Comparison of ENCODE assay signal across 22 cellular contexts in the genomic region with DNA sequence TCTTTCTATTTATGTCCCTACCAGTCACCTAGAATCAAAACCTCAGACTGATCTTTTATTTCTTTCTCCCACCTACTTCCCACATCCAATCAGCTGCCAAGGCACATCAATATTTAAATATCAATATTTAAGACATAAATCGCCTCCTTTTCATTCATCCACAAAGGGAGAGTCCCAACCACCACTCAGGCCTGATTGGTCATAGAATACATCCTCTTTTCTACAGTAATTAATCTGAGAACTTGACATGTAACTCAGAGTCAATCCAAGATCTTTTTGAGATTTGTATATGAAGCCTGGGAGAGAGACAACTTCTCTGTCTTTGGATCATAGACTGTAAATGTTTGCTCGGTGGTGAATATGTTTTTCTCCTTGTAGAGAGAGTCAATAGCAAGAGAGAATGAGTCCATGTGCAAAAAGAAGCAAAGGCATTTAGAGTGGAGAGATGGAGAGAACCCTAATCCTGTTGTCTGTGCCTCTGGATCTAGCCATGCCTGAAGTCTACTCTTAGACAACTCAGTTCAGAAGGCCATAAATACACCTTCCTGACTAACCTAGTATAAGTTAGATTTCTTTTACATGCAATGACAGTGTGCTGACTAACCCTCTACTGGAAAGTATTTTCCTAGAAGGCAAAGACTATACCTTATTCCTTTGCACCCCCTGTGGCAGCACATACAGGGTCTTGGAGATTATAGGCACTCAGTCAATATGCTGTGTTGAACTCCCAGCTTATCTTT. TPM values are rescaled to one million over a fixed set of nuclear protein-coding genes. Genes with fewer than 3 reads are reported as not detected.
DNase-seq lines count a peak whose midpoint lies in the region; ATAC-seq, FAIRE-seq and TF ChIP-seq lines count a peak whose summit lies in the region.
"Had no signal": no experiment of that assay in that cellular context is flagged by ENCODE, and none has a peak within 500 bp of the region (broad histone marks: within the 10 kb centered on the region; RNA-seq: fewer than 3 reads in every experiment).

No MANE protein-coding gene starts in this region.

- H3K9me3 Mint-ChIP-seq in activated naive CD8-positive, alpha-beta T cell treated with anti-CD3 and anti-CD28 coated beads, Interleukin-2, amount 50 U/mL, for 24 hours, result no peaks in the 10 kb centered on the region
- H3K9me3 Mint-ChIP-seq in naive B cell, result peaks cover 0 to 3% (median 0%) of the 10 kb centered on the region in 7 donors

- H3K9ac ChIP-seq in HepG2 (ENCODE audit: insufficient read depth, low read depth, low read length), result no peak overlapping the region

- H3K36me3 ChIP-seq in HepG2 (replicated peaks in 1 of 2; ENCODE audit: control insufficient read depth in 1 of 2, insufficient read depth in 2 of 2, low read length in 2 of 2) (no peaks in the 10 kb centered on the region), right lobe of liver (no peaks in the 10 kb centered on the region), uterus (no peaks in the 10 kb centered on the region), transverse colon (no peaks in the 10 kb centered on the region)
- H3K36me3 ChIP-seq: BE2C had no signal

- no peak overlapping the region for H3K27ac ChIP-seq in HepG2 (ENCODE audit: extremely low read length, insufficient read depth, low read length)
- H3K27ac ChIP-seq in right lobe of liver, result no peak overlapping the region
- peak overlapping the region; percentile 77 to 92 for H3K27ac ChIP-seq in uterus
- H3K27ac ChIP-seq in transverse colon, result no peak overlapping the region

- peaks cover 22% of the 10 kb centered on the region for H3K4me1 Mint-ChIP-seq in activated naive CD8-positive, alpha-beta T cell treated with anti-CD3 and anti-CD28 coated beads, Interleukin-2, amount 50 U/mL, for 24 hours
- H3K4me1 Mint-ChIP-seq in naive B cell, result peaks cover 30 to 49% (median 36%) of the 10 kb centered on the region in 3 donors

- TF ChIP-seq CTCF in HepG2 (CRISPR knock-in tag; IDR thresholded peaks at IDR 0.05) (no peak), right lobe of liver (IDR thresholded peaks at IDR 0.05) (no peak), uterus (IDR thresholded peaks at IDR 0.05) (no peak), transverse colon (IDR thresholded peaks at IDR 0.05) (no peak)

- H3K4me1 ChIP-seq in HepG2 (ENCODE audit: insufficient read depth, low read length) (peaks cover 23% of the 10 kb centered on the region), right lobe of liver (no peaks in the 10 kb centered on the region), uterus (peaks cover 0 to 8% of the 10 kb centered on the region in 2 donors), transverse colon (no peaks in the 10 kb centered on the region)
- H3K4me1 ChIP-seq: BE2C had no signal

- WGBS in HepG2 (ENCODE audit: low lambda C conversion rate), result 54% methylated on average over 2 of the region's 2 CpGs
- 38% methylated on average over 2 of the region's 2 CpGs for WGBS in right lobe of liver (ENCODE audit: insufficient coverage, low coverage, low lambda C conversion rate, missing lambda C conversion rate)
- 0 to 42% methylated on average over 1 to 2 of the region's 2 CpGs for WGBS in transverse colon (ENCODE audit: low coverage in 1 of 2), 2 donors

- H4K20me1 ChIP-seq in HepG2 (ENCODE audit: insufficient read depth, low read length), result no peaks in the 10 kb centered on the region

- BruUV-seq in HepG2 (replicated peaks; lab: Mats Ljungman, UMichigan), result no TSS peak

- peaks cover 28% of the 10 kb centered on the region for H3K36me3 Mint-ChIP-seq in activated naive CD8-positive, alpha-beta T cell treated with anti-CD3 and anti-CD28 coated beads, Interleukin-2, amount 50 U/mL, for 24 hours (ENCODE audit: low read depth)
- peaks cover 48 to 53% of the 10 kb centered on the region in 2 donors for H3K36me3 Mint-ChIP-seq in naive B cell

- H2AFZ ChIP-seq in HepG2 (ENCODE audit: low read length), result no peak overlapping the region

- H3K9me3 ChIP-seq in HepG2 (ENCODE audit: low read length) (peaks cover 5% of the 10 kb centered on the region), right lobe of liver (no peaks in the 10 kb centered on the region), uterus (no peaks in the 10 kb centered on the region), transverse colon (no peaks in the 10 kb centered on the region)
- H3K9me3 ChIP-seq: BE2C, Caco-2 had no signal

- TF ChIP-seq EP300 in HepG2 (IDR thresholded peaks at IDR 0.05; ENCODE audit: low read depth in 2 of 2, low read length in 2 of 2) (no peak), HepG2 (CRISPR knock-in tag; IDR thresholded peaks at IDR 0.05; ENCODE audit: borderline replicate concordance) (no peak), transverse colon (IDR thresholded peaks at IDR 0.05; ENCODE audit: low read depth) (no peak)

- ATAC-seq in HepG2 (no peak), right lobe of liver (no peak), naive B cell (ENCODE audit: low read depth in 2 of 2) (peak; percentile 27 to 58)
- peak; percentile 51 for ATAC-seq in activated naive CD8-positive, alpha-beta T cell treated with anti-CD3 and anti-CD28 coated beads, Interleukin-2, amount 50 U/mL, for 24 hours
- ATAC-seq: HCT116, K562, Right ventricle myocardium inferior had no signal

- no peak overlapping the region for H3K4me3 Mint-ChIP-seq in activated naive CD8-positive, alpha-beta T cell treated with anti-CD3 and anti-CD28 coated beads, Interleukin-2, amount 50 U/mL, for 24 hours
- H3K4me3 Mint-ChIP-seq in naive B cell, result no peak overlapping the region
- H3K4me3 Mint-ChIP-seq: CD4-positive, alpha-beta T cell had no signal

- no peak for TF ChIP-seq POLR2A in HepG2 (IDR thresholded peaks at IDR 0.05; ENCODE audit: insufficient read depth in 1 of 2, low read depth in 2 of 2, low read length in 2 of 2)
- no peak for TF ChIP-seq POLR2A in right lobe of liver (IDR thresholded peaks at IDR 0.05)
- TF ChIP-seq POLR2A in uterus (IDR thresholded peaks at IDR 0.05), result no peak
- no peak for TF ChIP-seq POLR2A in transverse colon (IDR thresholded peaks at IDR 0.05)

- no peak for DNase-seq in HepG2 (ENCODE audit: low spot score)
- no peak for DNase-seq in right lobe of liver
- DNase-seq in activated naive CD8-positive, alpha-beta T cell treated with anti-CD3 and anti-CD28 coated beads, Interleukin-2, amount 50 U/mL, for 24 hours, result no peak
- no peak for DNase-seq in naive B cell
- DNase-seq in uterus, result no peak
- no peak for DNase-seq in SHP77 treated with DMSO at 0.1 percent for 48 hours (lab: John Stamatoyannopoulos, UW)
- no peak for DNase-seq in transverse colon
- no peak for DNase-seq in medulla oblongata (ENCODE audit: extremely low spot score)
- DNase-seq: BE2C; Caco-2; CD4-positive, alpha-beta T cell; GOT3; NCI-H1092 treated with DMSO at 0.1 percent for 48 hours; NCI-H1694; NCI-H510A; NCI-H774 had no signal

- H3K4me3 ChIP-seq in HepG2 (replicated peaks in 1 of 3; ENCODE audit: insufficient read depth in 1 of 3, low read depth in 2 of 3, low read length in 3 of 3) (no peak overlapping the region), right lobe of liver (no peak overlapping the region), uterus (no peak overlapping the region), transverse colon (no peak overlapping the region)
- H3K4me3 ChIP-seq: K562 had no signal

- no peaks in the 10 kb centered on the region for H3K27me3 ChIP-seq in HepG2 (ENCODE audit: control insufficient read depth in 1 of 2, insufficient read depth in 2 of 2, low read length in 2 of 2)
- no peaks in the 10 kb centered on the region for H3K27me3 ChIP-seq in right lobe of liver
- H3K27me3 ChIP-seq in uterus, result no peaks in the 10 kb centered on the region
- H3K27me3 ChIP-seq in transverse colon, result no peaks in the 10 kb centered on the region
- H3K27me3 ChIP-seq: BE2C had no signal

- intact Hi-C loops in HepG2 (cut with micrococcal nuclease; ENCODE audit: unreplicated experiment) (no loop called here), right lobe of liver (cut with DNase I) (no loop called here), uterus (cut with DNase I; ENCODE audit: low total_unique reads) (no loop called here), transverse colon (cut with DNase I; ENCODE audit: low total_unique reads) (no loop called here)

- no peak for TF ChIP-seq RAD21 in HepG2 (CRISPR knock-in tag; IDR thresholded peaks at IDR 0.05)

- no peak overlapping the region for H3K4me2 ChIP-seq in HepG2 (ENCODE audit: low read depth, low read length)

- peak overlapping the region; percentile 5 for H3K27ac Mint-ChIP-seq in activated naive CD8-positive, alpha-beta T cell treated with anti-CD3 and anti-CD28 coated beads, Interleukin-2, amount 50 U/mL, for 24 hours
- peak overlapping the region in 5 of 6 donors; percentile 1 to 63 (median 27) for H3K27ac Mint-ChIP-seq in naive B cell
- H3K27ac Mint-ChIP-seq: CD4-positive, alpha-beta T cell had no signal

- FAIRE-seq in HepG2 (lab: Jason Lieb, UNC), result no peak
- FAIRE-seq: A204.1, G401.6, K562, RCC 7860 had no signal

- POLR2A ChIA-PET in HepG2 (lab: Yijun Ruan, JAX), result no interaction called here

- in situ Hi-C loops in HepG2 (cut with HindIII; ENCODE audit: extremely low pct_ligation_motif_present, low pct_unique_long_range_greater_than_20kb), result no loop called here
- in situ Hi-C loops in transverse colon (cut with MboI; ENCODE audit: low pct_ligation_motif_present in 1 of 4, low pct_unique_long_range_greater_than_20kb in 1 of 4, low sequenced_read_pairs in 3 of 4), result no loop called here

- no peaks in the 10 kb centered on the region for H3K79me2 ChIP-seq in HepG2 (ENCODE audit: insufficient read depth, low read length)

- H3K27me3 Mint-ChIP-seq in activated naive CD8-positive, alpha-beta T cell treated with anti-CD3 and anti-CD28 coated beads, Interleukin-2, amount 50 U/mL, for 24 hours, result no peaks in the 10 kb centered on the region
- no peaks in the 10 kb centered on the region for H3K27me3 Mint-ChIP-seq in naive B cell
- H3K27me3 Mint-ChIP-seq: CD4-positive, alpha-beta T cell had no signal

- CTCF ChIA-PET in HepG2 (lab: Yijun Ruan, JAX; ENCODE audit: low intra/inter-chr PET ratio, low total read pairs), result no interaction called here

RNA-seq across cellular contexts. Expression of gene NEDD9, which starts 12.1 kb away (rescaled TPM):
- total RNA-seq in HepG2 (2016; rRNA removed; fragmentation: Illumina TruSeq; extraction: Trizol), result 27.1 and 31.4 TPM in 2 replicates
- total RNA-seq in HepG2 (2016; cell fraction: cytosol; rRNA removed; fragmentation: Illumina TruSeq; extraction: Trizol; ENCODE audit: low read depth), result 3.1 and 3.2 TPM in 2 replicates
- 25.2 and 29.8 TPM in 2 replicates for total RNA-seq in HepG2 (2016; cell fraction: insoluble cytoplasmic fraction; rRNA removed; fragmentation: Illumina TruSeq; extraction: Trizol)
- 11.6 and 12.3 TPM in 2 replicates for total RNA-seq in HepG2 (2016; cell fraction: membrane; rRNA removed; fragmentation: Illumina TruSeq; extraction: Trizol)
- total RNA-seq in HepG2 (2016; cell fraction: nucleus; rRNA removed; fragmentation: Illumina TruSeq; extraction: Trizol), result 24.2 and 25.4 TPM in 2 replicates
- 363 and 389 TPM in 2 replicates for polyA plus RNA-seq in HepG2 (2011; rRNA removed)
- 249 and 284 TPM in 2 replicates for polyA plus RNA-seq in HepG2 (2011; cell fraction: cytosol; rRNA removed)
- polyA plus RNA-seq in HepG2 (2011; cell fraction: nucleus; rRNA removed), result 241 and 254 TPM in 2 replicates
- polyA plus RNA-seq in HepG2 (2012), result 141 and 166 TPM in 2 replicates
- 1.5 and 2.0 TPM in 2 replicates for polyA plus RNA-seq in HepG2 (2016; cell fraction: cytosol; fragmentation: Illumina TruSeq; extraction: Trizol; ENCODE audit: low read depth)
- 26.5 and 29.0 TPM in 2 replicates for polyA plus RNA-seq in HepG2 (2016; cell fraction: insoluble cytoplasmic fraction; fragmentation: Illumina TruSeq; extraction: Trizol; ENCODE audit: low read depth)
- polyA plus RNA-seq in HepG2 (2016; cell fraction: membrane; fragmentation: Illumina TruSeq; extraction: Trizol; ENCODE audit: low read depth), result 4.0 and 4.8 TPM in 2 replicates
- 28.0 and 29.7 TPM in 2 replicates for polyA plus RNA-seq in HepG2 (2016; cell fraction: nucleus; fragmentation: Illumina TruSeq; extraction: Trizol; ENCODE audit: insufficient read depth, low read depth)
- polyA minus RNA-seq in HepG2 (2011; rRNA and poly(A)+ RNA removed; ENCODE audit: low replicate concordance), result 3.4 and 577 TPM in 2 replicates
- 263 and 295 TPM in 2 replicates for polyA minus RNA-seq in HepG2 (2011; cell fraction: cytosol; rRNA and poly(A)+ RNA removed)
- polyA minus RNA-seq in HepG2 (2011; cell fraction: nucleus; rRNA and poly(A)+ RNA removed), result 268 and 334 TPM in 2 replicates
- total RNA-seq in right lobe of liver, result 10 to 100 TPM in 4 of 6 experiments, 1 to 10 TPM in 2; 5.1 to 59.8 (median 26.2) TPM
- 10 to 100 TPM; 42.0 to 80.5 (median 48.1) TPM for polyA plus RNA-seq in naive B cell (ENCODE audit: low read depth in 6 of 6)
- 10 to 100 TPM; 36.2 to 99.1 (median 70.2) TPM for total RNA-seq in uterus
- 10 to 100 TPM; 34.6 to 82.7 (median 72.3) TPM for total RNA-seq in transverse colon

Comparison
In these comparisons a context has a peak if more than half of its experiments do, and no peak if none do; other contexts are left out.
1. ATAC-seq: peak in activated naive CD8-positive, alpha-beta T cell treated with anti-CD3 and anti-CD28 coated beads, Interleukin-2, amount 50 U/mL, for 24 hours (single experiment) and naive B cell (2 of 2); none in HepG2 (single experiment) and right lobe of liver (0 of 4).
2. H3K27ac ChIP-seq: peak in uterus (2 of 2); none in HepG2 (single experiment), right lobe of liver (0 of 3) and transverse colon (0 of 4).